34 cellular contexts compared by ENCODE assay signal in genomic region chr10:86243651-86244155, GRCh38.
"Had no signal": no experiment of that assay in that cellular context is flagged by ENCODE, and none has a peak within 500 bp of the region (broad histone marks: within the 10 kb centered on the region; RNA-seq: fewer than 3 reads in every experiment).

No MANE protein-coding gene starts in this region.

- H3K9me3 Mint-ChIP-seq: activated CD4-positive, alpha-beta memory T cell treated with anti-CD3 and anti-CD28 coated beads for 36 hours; activated CD4-positive, alpha-beta T cell treated with anti-CD3 and anti-CD28 coated beads, Interleukin-2, amount 10 ng/mL, durations not matched to agents 24 days and 14 days; activated naive CD4-positive, alpha-beta T cell treated with anti-CD3 and anti-CD28 coated beads for 36 hours; activated naive CD4-positive, alpha-beta T cell treated with anti-CD3 and anti-CD28 coated beads, Interleukin-2, amount 50 U/mL, for 24 hours; activated naive CD8-positive, alpha-beta T cell treated with anti-CD3 and anti-CD28 coated beads for 36 hours; activated T-helper 1 cell treated with anti-CD3 and anti-CD28 coated beads, Interleukin-12 subunit alpha, Interleukin-12 subunit beta, Interleukin-2, Interleukin-4 antibody, amounts not matched to agents 30 ng/mL and 10 ng/mL and 1 ng/mL, durations not matched to agents 14 hours and 24 hours and 36 hours; activated T-helper 2 cell treated with anti-CD3 and anti-CD28 coated beads, Interferon-gamma antibody, Interleukin-2, Interleukin-4, amounts not matched to agents 10 μg/mL and 5 μg/mL and 100 μg/mL, durations not matched to agents 14 hours and 24 hours and 36 hours; T-helper 2 cell treated with Interferon-gamma antibody and Interleukin-4, amounts not matched to agents 5 μg/mL and 100 μg/mL, for 36 hours had no signal

- H3K4me3 Mint-ChIP-seq: activated CD4-positive, alpha-beta memory T cell treated with anti-CD3 and anti-CD28 coated beads for 36 hours; activated CD4-positive, alpha-beta T cell treated with anti-CD3 and anti-CD28 coated beads for 36 hours; activated CD4-positive, alpha-beta T cell treated with anti-CD3 and anti-CD28 coated beads, Interleukin-2, amount 10 ng/mL, durations not matched to agents 24 days and 14 days; activated CD8-positive, alpha-beta memory T cell treated with anti-CD3 and anti-CD28 coated beads, Interleukin-2, amount 10 ng/mL, durations not matched to agents 7 days and 5 days; activated CD8-positive, alpha-beta T cell treated with anti-CD3 and anti-CD28 coated beads, Interleukin-2, amount 10 ng/mL, durations not matched to agents 7 days and 5 days; activated naive CD4-positive, alpha-beta T cell treated with anti-CD3 and anti-CD28 coated beads for 36 hours; activated naive CD4-positive, alpha-beta T cell treated with anti-CD3 and anti-CD28 coated beads, Interleukin-2, amount 50 U/mL, for 24 hours; activated naive CD8-positive, alpha-beta T cell treated with anti-CD3 and anti-CD28 coated beads for 36 hours; activated naive CD8-positive, alpha-beta T cell treated with anti-CD3 and anti-CD28 coated beads, Interleukin-2, amount 50 U/mL, for 24 hours; activated T-helper 1 cell treated with anti-CD3 and anti-CD28 coated beads, Interleukin-12 subunit alpha, Interleukin-12 subunit beta, Interleukin-2, Interleukin-4 antibody, amounts not matched to agents 30 ng/mL and 10 ng/mL and 1 ng/mL, durations not matched to agents 14 hours and 24 hours and 36 hours; effector memory CD8-positive, alpha-beta T cell; T-helper 17 cell; T-helper 2 cell treated with Interferon-gamma antibody and Interleukin-4, amounts not matched to agents 5 μg/mL and 100 μg/mL, for 36 hours had no signal

- ATAC-seq: activated CD4-positive, alpha-beta T cell treated with anti-CD3 and anti-CD28 coated beads for 36 hours; activated CD8-positive, alpha-beta memory T cell treated with anti-CD3 and anti-CD28 coated beads, Interleukin-2, amount 10 ng/mL, durations not matched to agents 7 days and 5 days; activated CD8-positive, alpha-beta T cell treated with anti-CD3 and anti-CD28 coated beads, Interleukin-2, amount 10 ng/mL, durations not matched to agents 7 days and 5 days; activated naive CD8-positive, alpha-beta T cell treated with anti-CD3 and anti-CD28 coated beads, Interleukin-2, amount 50 U/mL, for 24 hours; body of pancreas; effector memory CD8-positive, alpha-beta T cell; gastroesophageal sphincter; T-helper 17 cell had no signal

- H3K4me1 Mint-ChIP-seq: activated CD4-positive, alpha-beta T cell treated with anti-CD3 and anti-CD28 coated beads for 36 hours; activated CD4-positive, alpha-beta T cell treated with anti-CD3 and anti-CD28 coated beads, Interleukin-2, amount 10 ng/mL, durations not matched to agents 24 days and 14 days; activated CD8-positive, alpha-beta memory T cell treated with anti-CD3 and anti-CD28 coated beads, Interleukin-2, amount 10 ng/mL, durations not matched to agents 7 days and 5 days; activated naive CD4-positive, alpha-beta T cell treated with anti-CD3 and anti-CD28 coated beads, Interleukin-2, amount 50 U/mL, for 24 hours; activated naive CD8-positive, alpha-beta T cell treated with anti-CD3 and anti-CD28 coated beads for 36 hours; activated naive CD8-positive, alpha-beta T cell treated with anti-CD3 and anti-CD28 coated beads, Interleukin-2, amount 50 U/mL, for 24 hours; T-helper 17 cell had no signal

- FAIRE-seq: colon, endometrium, endothelial cell of umbilical vein had no signal

- H3K4me1 ChIP-seq: adrenal gland, body of pancreas, esophagus squamous epithelium, gastroesophageal sphincter had no signal

- DNase-seq: activated CD4-positive, alpha-beta memory T cell treated with anti-CD3 and anti-CD28 coated beads for 36 hours; activated CD4-positive, alpha-beta T cell treated with anti-CD3 and anti-CD28 coated beads for 36 hours; activated CD4-positive, alpha-beta T cell treated with anti-CD3 and anti-CD28 coated beads, Interleukin-2, amount 10 ng/mL, durations not matched to agents 24 days and 14 days; activated CD4-positive, CD25-positive, alpha-beta regulatory T cell; activated CD4-positive, CD25-positive, alpha-beta regulatory T cell treated with anti-CD3 and anti-CD28 coated beads, Interleukin-2, amount 50 U/mL, for 72 hours; activated CD8-positive, alpha-beta memory T cell treated with anti-CD3 and anti-CD28 coated beads, Interleukin-2, amount 10 ng/mL, durations not matched to agents 7 days and 5 days; activated CD8-positive, alpha-beta memory T cell treated with anti-CD3 and anti-CD28 coated beads, Interleukin-2, amount 50 U/mL, for 4 hours; activated CD8-positive, alpha-beta T cell treated with anti-CD3 and anti-CD28 coated beads, Interleukin-2, amount 10 ng/mL, durations not matched to agents 7 days and 5 days; activated effector memory CD4-positive, alpha-beta T cell treated with anti-CD3 and anti-CD28 coated beads, Interleukin-2, amount 50 U/mL, for 16 hours; activated naive CD4-positive, alpha-beta T cell treated with anti-CD3 and anti-CD28 coated beads for 36 hours; activated naive CD8-positive, alpha-beta T cell treated with anti-CD3 and anti-CD28 coated beads for 36 hours; activated naive CD8-positive, alpha-beta T cell treated with anti-CD3 and anti-CD28 coated beads, Interleukin-2, amount 50 U/mL, for 24 hours; activated T-cell treated with anti-CD3 and anti-CD28 coated beads, Interleukin-2, amount 50 U/mL, for 1 hour; activated T-cell treated with anti-CD3 and anti-CD28 coated beads, Interleukin-2, amount 50 U/mL, for 48 hours; body of pancreas; cortex of kidney; dermis blood vessel endothelial cell; effector CD4-positive, alpha-beta T cell; effector memory CD8-positive, alpha-beta T cell; esophagus squamous epithelium; foreskin melanocyte; T-helper 1 cell; T-helper 17 cell; T1000 had no signal

- H3K27me3 ChIP-seq: adrenal gland, body of pancreas, esophagus squamous epithelium had no signal

- H3K27ac ChIP-seq: adrenal gland, body of pancreas, epithelial cell of prostate, esophagus squamous epithelium, gastroesophageal sphincter had no signal

- H3K9me3 ChIP-seq: adrenal gland, esophagus squamous epithelium, gastroesophageal sphincter had no signal

- H3K36me3 ChIP-seq: adrenal gland, esophagus squamous epithelium, gastroesophageal sphincter had no signal

- H3K27ac Mint-ChIP-seq: activated CD4-positive, alpha-beta memory T cell treated with anti-CD3 and anti-CD28 coated beads for 36 hours; activated CD4-positive, alpha-beta T cell treated with anti-CD3 and anti-CD28 coated beads for 36 hours; activated CD4-positive, alpha-beta T cell treated with anti-CD3 and anti-CD28 coated beads, Interleukin-2, amount 10 ng/mL, durations not matched to agents 24 days and 14 days; activated CD8-positive, alpha-beta memory T cell treated with anti-CD3 and anti-CD28 coated beads, Interleukin-2, amount 10 ng/mL, durations not matched to agents 7 days and 5 days; activated CD8-positive, alpha-beta T cell treated with anti-CD3 and anti-CD28 coated beads, Interleukin-2, amount 10 ng/mL, durations not matched to agents 7 days and 5 days; activated naive CD4-positive, alpha-beta T cell treated with anti-CD3 and anti-CD28 coated beads for 36 hours; activated naive CD4-positive, alpha-beta T cell treated with anti-CD3 and anti-CD28 coated beads, Interleukin-2, amount 50 U/mL, for 24 hours; activated naive CD8-positive, alpha-beta T cell treated with anti-CD3 and anti-CD28 coated beads for 36 hours; activated naive CD8-positive, alpha-beta T cell treated with anti-CD3 and anti-CD28 coated beads, Interleukin-2, amount 50 U/mL, for 24 hours; activated T-helper 1 cell treated with anti-CD3 and anti-CD28 coated beads, Interleukin-12 subunit alpha, Interleukin-12 subunit beta, Interleukin-2, Interleukin-4 antibody, amounts not matched to agents 30 ng/mL and 10 ng/mL and 1 ng/mL, durations not matched to agents 14 hours and 24 hours and 36 hours; activated T-helper 2 cell treated with anti-CD3 and anti-CD28 coated beads, Interferon-gamma antibody, Interleukin-2, Interleukin-4, amounts not matched to agents 10 μg/mL and 5 μg/mL and 100 μg/mL, durations not matched to agents 14 hours and 24 hours and 36 hours; effector memory CD8-positive, alpha-beta T cell; T-helper 17 cell; T-helper 2 cell treated with Interferon-gamma antibody and Interleukin-4, amounts not matched to agents 5 μg/mL and 100 μg/mL, for 36 hours had no signal

- H3K4me3 ChIP-seq: adrenal gland, body of pancreas, esophagus squamous epithelium, gastroesophageal sphincter had no signal

- H3K27me3 Mint-ChIP-seq: activated CD4-positive, alpha-beta memory T cell treated with anti-CD3 and anti-CD28 coated beads for 36 hours; activated CD4-positive, alpha-beta T cell treated with anti-CD3 and anti-CD28 coated beads for 36 hours; activated CD4-positive, alpha-beta T cell treated with anti-CD3 and anti-CD28 coated beads, Interleukin-2, amount 10 ng/mL, durations not matched to agents 24 days and 14 days; activated CD8-positive, alpha-beta memory T cell treated with anti-CD3 and anti-CD28 coated beads, Interleukin-2, amount 10 ng/mL, durations not matched to agents 7 days and 5 days; activated naive CD4-positive, alpha-beta T cell treated with anti-CD3 and anti-CD28 coated beads, Interleukin-2, amount 50 U/mL, for 24 hours; activated naive CD8-positive, alpha-beta T cell treated with anti-CD3 and anti-CD28 coated beads for 36 hours; activated naive CD8-positive, alpha-beta T cell treated with anti-CD3 and anti-CD28 coated beads, Interleukin-2, amount 50 U/mL, for 24 hours had no signal

- H3K36me3 Mint-ChIP-seq: activated CD4-positive, alpha-beta memory T cell treated with anti-CD3 and anti-CD28 coated beads for 36 hours; activated CD8-positive, alpha-beta memory T cell treated with anti-CD3 and anti-CD28 coated beads, Interleukin-2, amount 10 ng/mL, durations not matched to agents 7 days and 5 days; activated naive CD4-positive, alpha-beta T cell treated with anti-CD3 and anti-CD28 coated beads, Interleukin-2, amount 50 U/mL, for 24 hours; activated naive CD8-positive, alpha-beta T cell treated with anti-CD3 and anti-CD28 coated beads for 36 hours had no signal
